ENCODE assay signal across 8 cellular contexts in genomic region chr1:153944822-153945117, GRCh38. TPM values are rescaled to one million over a fixed set of nuclear protein-coding genes. Genes with fewer than 3 reads are reported as not detected.
A peak's percentile ranks its signal among the peaks of the same experiment; 100 is the strongest.
DNase-seq lines count a peak whose midpoint lies in the region; ATAC-seq, FAIRE-seq and TF ChIP-seq lines count a peak whose summit lies in the region.

No MANE protein-coding gene starts in this region.

- TSS peak; percentile 56 for BruUV-seq in GM12878 (replicated peaks; lab: Mats Ljungman, UMichigan)

- FAIRE-seq in GM12878 (lab: Jason Lieb, UNC), result no peak

- ATAC-seq in Right ventricle myocardium inferior (no peak), GM12878 (no peak), GM21576 (IDR thresholded peaks at IDR 0.05; ENCODE audit: unreplicated experiment) (no peak)

- peak overlapping the region; percentile 100 for H3K4me2 ChIP-seq in GM12878 (ENCODE audit: control insufficient read depth, insufficient read depth)

- WGBS in GM12878 (ENCODE audit: insufficient coverage, insufficient replicate concordance, low lambda C conversion rate, missing lambda C conversion rate), result 2% methylated on average over 3 of the region's 3 CpGs

- RAD21 ChIA-PET in GM12878 (lab: Charles Lee; ENCODE audit: unreplicated experiment), result interaction anchor here (0.9 to 4.9 kb wide), 16 partner anchors 12 to 153 kb away, joined by 3 to 55 read pairs (median 11); partner anchors contain the start of genes CREB3L4, CRTC2, GATAD2B and JTB

- no peak for DNase-seq in right atrium auricular region (ENCODE audit: low spot score)
- DNase-seq in Right ventricle myocardium inferior (ENCODE audit: missing footprints), result no peak
- DNase-seq in GM12878 (ENCODE audit: low read depth, low spot score), result no peak
- no peak for DNase-seq in vagina (ENCODE audit: extremely low spot score in 2 of 2)
- DNase-seq in ecto neural progenitor cell (ENCODE audit: low spot score), result no peak
- no peak for DNase-seq in HK-2 (ENCODE audit: unreplicated experiment)

- H4K20me1 ChIP-seq in GM12878 (ENCODE audit: control insufficient read depth, insufficient read depth), result no peaks in the 10 kb centered on the region

- TF ChIP-seq CTCF in right atrium auricular region (IDR thresholded peaks at IDR 0.05) (no peak), GM12878 (IDR thresholded peaks at IDR 0.05 in 2 of 3, conservative IDR thresholded peaks at IDR 0.05 in 1 of 3; ENCODE audit: control insufficient read depth in 2 of 3, extremely low read depth in 1 of 3, insufficient read depth in 1 of 3, low read depth in 3 of 3, low read length in 3 of 3) (no peak), vagina (IDR thresholded peaks at IDR 0.05) (no peak)

- CTCF ChIA-PET in GM12878 (lab: Yijun Ruan, JAX), result interaction anchor here (0.6 to 4.8 kb wide), 9 partner anchors 21 to 266 kb away, joined by 3 to 54 read pairs (median 20); partner anchors contain the start of genes CREB3L4, GATAD2B, NPR1 and RAB13

- H3K27ac ChIP-seq in right atrium auricular region (peak overlapping the region; percentile 98), GM12878 (ENCODE audit: control insufficient read depth, insufficient read depth) (peak overlapping the region; percentile 95), muscle layer of colon (ENCODE audit: low read depth, low read length) (peak overlapping the region; percentile 69), vagina (peak overlapping the region; percentile 99)

- TF ChIP-seq POLR2A in GM12878 (IDR thresholded peaks at IDR 0.05; ENCODE audit: low read depth, low read length), result no peak
- no peak for TF ChIP-seq POLR2A in vagina (IDR thresholded peaks at IDR 0.05)

- H3K9me3 ChIP-seq in right atrium auricular region, result no peaks in the 10 kb centered on the region
- no peaks in the 10 kb centered on the region for H3K9me3 ChIP-seq in GM12878 (replicated peaks; ENCODE audit: control insufficient read depth, insufficient read depth, low read length)
- no peaks in the 10 kb centered on the region for H3K9me3 ChIP-seq in muscle layer of colon (ENCODE audit: low read length)
- no peaks in the 10 kb centered on the region for H3K9me3 ChIP-seq in vagina

- H3K4me3 ChIP-seq in right atrium auricular region (peak overlapping the region; percentile 79 to 90), GM12878 (peak overlapping the region; percentile 100), muscle layer of colon (ENCODE audit: low read depth in 1 of 2, low read length in 2 of 2) (peak overlapping the region; percentile 57 to 58), vagina (peak overlapping the region; percentile 73 to 89)

- H3K4me1 ChIP-seq in right atrium auricular region, result peaks cover 0 to 35% of the 10 kb centered on the region in 2 donors
- H3K4me1 ChIP-seq in GM12878 (ENCODE audit: control insufficient read depth, insufficient read depth, low read length), result peaks cover 18% of the 10 kb centered on the region
- H3K4me1 ChIP-seq in muscle layer of colon (ENCODE audit: insufficient read depth, low read length), result peaks cover 22% of the 10 kb centered on the region
- H3K4me1 ChIP-seq in vagina, result peaks cover 27% of the 10 kb centered on the region

- intact Hi-C loops in Right ventricle myocardium inferior (cut with DNase I) (no loop called here), GM12878 (cut with micrococcal nuclease; ENCODE audit: unreplicated experiment) (loop anchor here (1.0 to 2.0 kb wide), 2 partner anchors 22 to 23 kb away; partner anchors contain the start of genes CREB3L4 and GATAD2B), vagina (cut with DNase I) (loop anchor here (5.0 to 10.0 kb wide), 2 partner anchors 43 to 150 kb away; partner anchors contain the start of gene RAB13)

- SMC1A ChIA-PET in GM12878 (lab: Charles Lee; ENCODE audit: uncharacterized antibody, unreplicated experiment), result interaction anchor here (0.7 to 4.5 kb wide), 21 partner anchors 9 to 273 kb away, joined by 3 to 59 read pairs (median 5); partner anchors contain the start of genes CREB3L4, GATAD2B, RPS27 and SLC39A1

- POLR2A ChIA-PET in GM12878 (lab: Charles Lee), result interaction anchor here (0.6 to 5.3 kb wide), 14 partner anchors 10 to 147 kb away, joined by 3 to 83 read pairs (median 8); partner anchors contain the start of genes CREB3L4, GATAD2B, JTB and RAB13

- H3K27me3 ChIP-seq in right atrium auricular region (no peaks in the 10 kb centered on the region), GM12878 (replicated peaks in 1 of 2; ENCODE audit: control insufficient read depth in 2 of 2, insufficient read depth in 2 of 2, low read length in 1 of 2) (no peaks in the 10 kb centered on the region), muscle layer of colon (ENCODE audit: control insufficient read depth in 1 of 2, insufficient read depth in 2 of 2, low read length in 2 of 2) (no peaks in the 10 kb centered on the region), vagina (no peaks in the 10 kb centered on the region)

- TF ChIP-seq RAD21 in GM12878 (IDR thresholded peaks at IDR 0.05; ENCODE audit: insufficient read depth, low read depth, low read length), result no peak

- H2AFZ ChIP-seq in GM12878 (ENCODE audit: control insufficient read depth, low read depth, low read length), result peak overlapping the region; percentile 62

- H3K79me2 ChIP-seq in GM12878 (ENCODE audit: control insufficient read depth, insufficient read depth, low read length), result peaks cover 28% of the 10 kb centered on the region

- peaks cover 52% of the 10 kb centered on the region for H3K36me3 ChIP-seq in right atrium auricular region
- H3K36me3 ChIP-seq in GM12878 (ENCODE audit: control insufficient read depth in 2 of 2, insufficient read depth in 2 of 2, low read length in 1 of 2), result peaks cover 21% of the 10 kb centered on the region in 2 experiments; a peak in 3 of 4 replicates
- H3K36me3 ChIP-seq in muscle layer of colon (ENCODE audit: insufficient read depth, low read length), result peaks cover 60% of the 10 kb centered on the region
- H3K36me3 ChIP-seq in vagina, result peaks cover 0 to 51% of the 10 kb centered on the region in 2 donors

- in situ Hi-C loops in GM12878 (cut with MboI), result no loop called here

- no peak for TF ChIP-seq EP300 in GM12878 (IDR thresholded peaks at IDR 0.05; ENCODE audit: borderline replicate concordance in 1 of 2, control insufficient read depth in 1 of 2, low read depth in 2 of 2, low read length in 2 of 2)

- peak overlapping the region; percentile 99 for H3K9ac ChIP-seq in GM12878 (ENCODE audit: control insufficient read depth, insufficient read depth, low read length)
- peak overlapping the region; percentile 50 for H3K9ac ChIP-seq in muscle layer of colon (ENCODE audit: low read length)

RNA-seq across cellular contexts. Expression of gene DENND4B, which starts 1.7 kb away (rescaled TPM):
- total RNA-seq in right atrium auricular region (10 to 100 TPM; 22.0 to 26.6 TPM), Right ventricle myocardium inferior (51.6 TPM), GM12878 (2014; rRNA removed) (18.2 and 22.2 TPM in 2 replicates), GM12878 (2014; rRNA removed; fragmentation: Illumina TruSeq; extraction: Trizol) (13.1 and 13.7 TPM in 2 replicates), GM12878 (2021) (57.5 and 74.8 TPM in 2 replicates), vagina (42.7 TPM)
- total RNA-seq in GM12878 (2013; cell fraction: nucleolus; rRNA removed), result 176 and 188 TPM in 2 replicates
- polyA plus RNA-seq in GM12878 (2011; ENCODE audit: low read depth), result 25.1 TPM
- polyA plus RNA-seq in GM12878 (2011; rRNA removed) (15.7 and 26.6 TPM in 2 replicates), GM12878 (2014; fragmentation: Illumina TruSeq; extraction: Trizol) (23.5 and 31.0 TPM in 2 replicates), GM12878 (2014; fragmentation: Nextera tagmentation; extraction: Ambion mirVana) (10 to 100 TPM; 12.0 to 13.4 TPM), GM12878 (2014; rRNA removed) (55.1 and 73.9 TPM in 2 replicates), GM12878 (2016; fragmentation: Nextera tagmentation; extraction: Ambion mirVana) (10 to 100 TPM; 20.8 to 23.3 TPM)
- polyA plus RNA-seq in GM12878 (2011; cell fraction: cytosol; rRNA removed), result 20.2 and 26.8 TPM in 2 replicates
- polyA plus RNA-seq in GM12878 (2011; cell fraction: nucleus; rRNA removed), result 454 and 493 TPM in 2 replicates
- polyA plus RNA-seq in GM12878 (2012), result 54.4 and 57.1 TPM in 2 replicates
- 25.8 and 43.4 TPM in 2 replicates for polyA minus RNA-seq in GM12878 (2011; rRNA and poly(A)+ RNA removed)
- 25.7 and 31.0 TPM in 2 replicates for polyA minus RNA-seq in GM12878 (2011; cell fraction: cytosol; rRNA and poly(A)+ RNA removed)
- 151 and 238 TPM in 2 replicates for polyA minus RNA-seq in GM12878 (2011; cell fraction: nucleus; rRNA and poly(A)+ RNA removed)

RNA-seq across cellular contexts. Expression of gene CRTC2, which starts 13.6 kb away (rescaled TPM):
- total RNA-seq in right atrium auricular region (10 to 100 TPM; 10.5 to 14.3 TPM), Right ventricle myocardium inferior (19.3 TPM), GM12878 (2014; rRNA removed) (15.5 and 15.7 TPM in 2 replicates), GM12878 (2014; rRNA removed; fragmentation: Illumina TruSeq; extraction: Trizol) (13.7 and 13.8 TPM in 2 replicates), GM12878 (2021) (54.6 and 59.7 TPM in 2 replicates), vagina (19.2 TPM)
- total RNA-seq in GM12878 (2013; cell fraction: nucleolus; rRNA removed), result 37.1 and 39.2 TPM in 2 replicates
- 27.4 TPM for polyA plus RNA-seq in GM12878 (2011; ENCODE audit: low read depth)
- polyA plus RNA-seq in GM12878 (2011; rRNA removed) (12.8 and 35.6 TPM in 2 replicates), GM12878 (2014; fragmentation: Illumina TruSeq; extraction: Trizol) (21.6 and 49.4 TPM in 2 replicates), GM12878 (2014; fragmentation: Nextera tagmentation; extraction: Ambion mirVana) (1 to 10 TPM; 5.1 to 8.4 TPM), GM12878 (2014; rRNA removed) (56.5 and 57.9 TPM in 2 replicates), GM12878 (2016; fragmentation: Nextera tagmentation; extraction: Ambion mirVana) (10 to 100 TPM; 29.9 to 40.1 TPM)
- 36.7 and 38.1 TPM in 2 replicates for polyA plus RNA-seq in GM12878 (2011; cell fraction: cytosol; rRNA removed)
- 99.3 and 114 TPM in 2 replicates for polyA plus RNA-seq in GM12878 (2011; cell fraction: nucleus; rRNA removed)
- polyA plus RNA-seq in GM12878 (2012), result 47.5 and 49.7 TPM in 2 replicates
- 36.4 and 45.0 TPM in 2 replicates for polyA minus RNA-seq in GM12878 (2011; rRNA and poly(A)+ RNA removed)
- 16.4 and 21.3 TPM in 2 replicates for polyA minus RNA-seq in GM12878 (2011; cell fraction: cytosol; rRNA and poly(A)+ RNA removed)
- 44.2 and 65.2 TPM in 2 replicates for polyA minus RNA-seq in GM12878 (2011; cell fraction: nucleus; rRNA and poly(A)+ RNA removed)

RNA-seq across cellular contexts. Expression of gene SLC39A1, which starts 18.6 kb away (rescaled TPM):
- 10 to 100 TPM; 56.7 to 95.4 TPM for total RNA-seq in right atrium auricular region
- 48.9 TPM for total RNA-seq in Right ventricle myocardium inferior
- 77.9 and 89.0 TPM in 2 replicates for total RNA-seq in GM12878 (2013; cell fraction: nucleolus; rRNA removed)
- total RNA-seq in GM12878 (2014; rRNA removed), result 78.0 and 79.1 TPM in 2 replicates
- 48.7 and 51.2 TPM in 2 replicates for total RNA-seq in GM12878 (2014; rRNA removed; fragmentation: Illumina TruSeq; extraction: Trizol)
- 67.7 and 68.3 TPM in 2 replicates for total RNA-seq in GM12878 (2021)
- 33.2 TPM for polyA plus RNA-seq in GM12878 (2011; ENCODE audit: low read depth)
- 61.1 and 79.6 TPM in 2 replicates for polyA plus RNA-seq in GM12878 (2011; rRNA removed)
- 116 and 131 TPM in 2 replicates for polyA plus RNA-seq in GM12878 (2011; cell fraction: cytosol; rRNA removed)
- 60.2 and 80.5 TPM in 2 replicates for polyA plus RNA-seq in GM12878 (2011; cell fraction: nucleus; rRNA removed)
- polyA plus RNA-seq in GM12878 (2012), result 55.5 and 66.2 TPM in 2 replicates
- 58.5 and 64.0 TPM in 2 replicates for polyA plus RNA-seq in GM12878 (2014; fragmentation: Illumina TruSeq; extraction: Trizol)
- 10 to 100 TPM in 1 of 2 experiments, 1 to 10 TPM in 1; 8.8 to 20.6 TPM for polyA plus RNA-seq in GM12878 (2014; fragmentation: Nextera tagmentation; extraction: Ambion mirVana)
- polyA plus RNA-seq in GM12878 (2014; rRNA removed), result 77.0 and 77.2 TPM in 2 replicates
- 10 to 100 TPM; 88.9 to 98.6 TPM for polyA plus RNA-seq in GM12878 (2016; fragmentation: Nextera tagmentation; extraction: Ambion mirVana)
- polyA minus RNA-seq in GM12878 (2011; rRNA and poly(A)+ RNA removed), result 63.3 and 106 TPM in 2 replicates
- polyA minus RNA-seq in GM12878 (2011; cell fraction: cytosol; rRNA and poly(A)+ RNA removed), result 31.5 and 35.2 TPM in 2 replicates
- polyA minus RNA-seq in GM12878 (2011; cell fraction: nucleus; rRNA and poly(A)+ RNA removed), result 30.1 and 33.3 TPM in 2 replicates
- total RNA-seq in vagina, result 77.8 TPM

RNA-seq across cellular contexts. Expression of gene GATAD2B, which starts 22.0 kb away (rescaled TPM):
- 10 to 100 TPM; 18.7 to 32.7 TPM for total RNA-seq in right atrium auricular region
- total RNA-seq in Right ventricle myocardium inferior, result 35.3 TPM
- total RNA-seq in GM12878 (2013; cell fraction: nucleolus; rRNA removed), result 42.2 and 43.5 TPM in 2 replicates
- total RNA-seq in GM12878 (2014; rRNA removed), result 6.9 and 7.2 TPM in 2 replicates
- total RNA-seq in GM12878 (2014; rRNA removed; fragmentation: Illumina TruSeq; extraction: Trizol), result 8.3 and 8.8 TPM in 2 replicates
- total RNA-seq in GM12878 (2021), result 63.1 and 64.6 TPM in 2 replicates
- 8.1 TPM for polyA plus RNA-seq in GM12878 (2011; ENCODE audit: low read depth)
- polyA plus RNA-seq in GM12878 (2011; rRNA removed), result 7.3 and 10.8 TPM in 2 replicates
- polyA plus RNA-seq in GM12878 (2011; cell fraction: cytosol; rRNA removed), result 9.8 and 17.2 TPM in 2 replicates
- polyA plus RNA-seq in GM12878 (2011; cell fraction: nucleus; rRNA removed), result 15.9 and 16.1 TPM in 2 replicates
- polyA plus RNA-seq in GM12878 (2012), result 11.1 and 15.1 TPM in 2 replicates
- polyA plus RNA-seq in GM12878 (2014; fragmentation: Illumina TruSeq; extraction: Trizol), result 17.6 and 21.2 TPM in 2 replicates
- 1 to 10 TPM; 2.4 to 8.7 TPM for polyA plus RNA-seq in GM12878 (2014; fragmentation: Nextera tagmentation; extraction: Ambion mirVana)
- polyA plus RNA-seq in GM12878 (2014; rRNA removed), result 10.1 and 11.3 TPM in 2 replicates
- 1 to 10 TPM; 6.4 to 6.6 TPM for polyA plus RNA-seq in GM12878 (2016; fragmentation: Nextera tagmentation; extraction: Ambion mirVana)
- 21.0 and 24.2 TPM in 2 replicates for polyA minus RNA-seq in GM12878 (2011; rRNA and poly(A)+ RNA removed)
- 24.1 and 25.2 TPM in 2 replicates for polyA minus RNA-seq in GM12878 (2011; cell fraction: cytosol; rRNA and poly(A)+ RNA removed)
- polyA minus RNA-seq in GM12878 (2011; cell fraction: nucleus; rRNA and poly(A)+ RNA removed), result 7.4 and 10.2 TPM in 2 replicates
- 24.1 TPM for total RNA-seq in vagina

RNA-seq across cellular contexts. Expression of gene CREB3L4, which starts 22.9 kb away (rescaled TPM):
- total RNA-seq in right atrium auricular region (1 to 10 TPM; 4.9 to 5.6 TPM), Right ventricle myocardium inferior (4.9 TPM), GM12878 (2014; rRNA removed) (14.0 and 15.6 TPM in 2 replicates), GM12878 (2014; rRNA removed; fragmentation: Illumina TruSeq; extraction: Trizol) (11.6 and 12.2 TPM in 2 replicates), GM12878 (2021) (10.9 and 11.3 TPM in 2 replicates), vagina (15.2 TPM)
- total RNA-seq in GM12878 (2013; cell fraction: nucleolus; rRNA removed), result 21.5 and 22.0 TPM in 2 replicates
- 7.8 TPM for polyA plus RNA-seq in GM12878 (2011; ENCODE audit: low read depth)
- polyA plus RNA-seq in GM12878 (2011; rRNA removed) (9.7 and 11.9 TPM in 2 replicates), GM12878 (2014; fragmentation: Illumina TruSeq; extraction: Trizol) (10.0 and 12.5 TPM in 2 replicates), GM12878 (2014; fragmentation: Nextera tagmentation; extraction: Ambion mirVana) (10 to 100 TPM in 1 of 2 experiments, 1 to 10 TPM in 1; 9.7 to 12.9 TPM), GM12878 (2014; rRNA removed) (13.1 and 13.4 TPM in 2 replicates), GM12878 (2016; fragmentation: Nextera tagmentation; extraction: Ambion mirVana) (10 to 100 TPM; 11.2 to 11.9 TPM)
- polyA plus RNA-seq in GM12878 (2011; cell fraction: cytosol; rRNA removed), result 13.6 and 16.7 TPM in 2 replicates
- polyA plus RNA-seq in GM12878 (2011; cell fraction: nucleus; rRNA removed), result 25.1 and 37.1 TPM in 2 replicates
- 10.0 and 13.9 TPM in 2 replicates for polyA plus RNA-seq in GM12878 (2012)
- polyA minus RNA-seq in GM12878 (2011; rRNA and poly(A)+ RNA removed), result 14.5 and 23.8 TPM in 2 replicates
- 4.8 and 4.9 TPM in 2 replicates for polyA minus RNA-seq in GM12878 (2011; cell fraction: cytosol; rRNA and poly(A)+ RNA removed)
- polyA minus RNA-seq in GM12878 (2011; cell fraction: nucleus; rRNA and poly(A)+ RNA removed), result 9.6 and 14.0 TPM in 2 replicates
